Comparison of ENCODE assay signal across 19 cellular contexts in the genomic region with DNA sequence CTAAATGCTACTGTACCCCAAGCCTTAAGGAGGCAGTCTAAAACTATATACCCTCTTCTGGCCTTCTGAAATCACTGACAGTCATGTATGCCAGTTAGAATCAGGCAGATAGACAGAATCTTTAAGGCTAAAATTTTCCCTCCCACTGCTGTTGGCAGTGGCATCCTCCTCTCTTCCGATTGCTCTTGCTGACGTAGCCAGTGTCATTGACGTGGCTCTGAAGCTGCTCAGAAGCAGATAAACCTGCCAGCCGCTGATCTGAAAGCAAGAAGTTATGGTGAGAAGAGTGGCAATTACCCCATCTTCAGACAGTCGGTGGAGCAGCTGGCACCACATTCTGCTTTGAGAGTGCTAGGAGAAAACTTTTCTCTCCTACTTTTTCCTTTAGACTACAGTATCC. TPM values are rescaled to one million over a fixed set of nuclear protein-coding genes. Genes with fewer than 3 reads are reported as not detected.
"Had no signal": no experiment of that assay in that cellular context is flagged by ENCODE, and none has a peak within 500 bp of the region (broad histone marks: within the 10 kb centered on the region; RNA-seq: fewer than 3 reads in every experiment).

No MANE protein-coding gene starts in this region.

- H3K27ac ChIP-seq: left lung, spleen, upper lobe of right lung had no signal

- DNase-seq: activated T-cell treated with anti-CD3 and anti-CD28 coated beads, Interleukin-2, amount 50 U/mL, for 24 hours; aorta; dermis blood vessel endothelial cell; effector CD8-positive, alpha-beta T cell; glutamatergic neuron; hippocampal formation; kidney glomerular epithelial cell; left lung; naive B cell; posterior cingulate gyrus; retina; spleen; stimulated activated CD4-positive, alpha-beta T cell treated with anti-CD3 and anti-CD28 coated beads, Interleukin-4, amount 100 ng/mL, for 1 hour; stimulated activated naive CD4-positive, alpha-beta T cell treated with Interleukin-2 at 50 U/mL for 16 hours; upper lobe of right lung had no signal

- H3K36me3 ChIP-seq: left lung, spleen, upper lobe of right lung had no signal

- H3K4me3 ChIP-seq: left lung, lung, spleen, upper lobe of right lung had no signal

- H3K4me1 ChIP-seq: left lung, upper lobe of right lung had no signal

- H3K9me3 ChIP-seq: left lung, spleen, upper lobe of right lung had no signal

RNA-seq across cellular contexts. Expression of a gene that starts 3.3 kb away (rescaled TPM):
- total RNA-seq: activated naive CD4-positive, alpha-beta T cell treated with anti-CD3 and anti-CD28 coated beads, Interleukin-2, amount 50 U/mL, for 72 hours; activated T-helper 17 cell treated with anti-CD3 and anti-CD28 coated beads, Interleukin-2, amount 50 U/mL, for 72 hours; dermis blood vessel endothelial cell; T-helper 2 cell treated with Interferon-gamma antibody and Interleukin-4, amounts not matched to agents 100 ng/mL and 5 ng/mL, for 36 hours had no signal
